ENCODE assay signal across 11 cellular contexts in the genomic region with DNA sequence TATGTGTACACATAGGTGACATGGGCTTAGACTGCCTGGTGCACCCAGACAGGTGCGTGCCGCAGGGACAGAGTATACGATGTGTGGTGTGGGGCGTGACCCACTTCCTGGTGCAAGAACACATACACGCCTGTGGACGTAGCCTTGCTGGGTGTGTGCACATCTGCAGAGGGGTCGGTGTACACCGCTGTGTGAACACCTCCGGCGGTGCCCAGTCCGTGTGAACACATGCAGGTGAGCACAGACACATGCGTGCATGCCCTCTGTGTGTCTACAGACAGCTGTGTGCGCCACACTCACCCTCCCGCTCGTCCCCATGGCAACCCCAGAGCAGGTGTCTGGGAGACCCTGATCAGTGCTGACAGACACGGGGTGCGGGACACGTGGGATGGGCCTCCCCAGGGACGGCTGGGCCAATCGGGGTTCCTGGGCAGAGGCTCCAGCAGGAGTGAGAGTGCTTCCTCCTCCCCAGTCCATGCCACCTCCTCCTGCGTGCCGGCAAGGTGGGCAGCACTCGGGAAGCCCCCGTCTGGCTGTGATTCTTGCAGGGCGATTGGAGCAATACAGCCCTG. TPM values are rescaled to one million over a fixed set of nuclear protein-coding genes. Genes with fewer than 3 reads are reported as not detected.
DNase-seq lines count a peak whose midpoint lies in the region; ATAC-seq, FAIRE-seq and TF ChIP-seq lines count a peak whose summit lies in the region.
"Had no signal": no experiment of that assay in that cellular context is flagged by ENCODE, and none has a peak within 500 bp of the region (broad histone marks: within the 10 kb centered on the region; RNA-seq: fewer than 3 reads in every experiment).

No MANE protein-coding gene starts in this region.

- no peaks in the 10 kb centered on the region for H3K9me3 ChIP-seq in pancreas

- TF ChIP-seq CTCF in coronary artery (IDR thresholded peaks at IDR 0.05) (no peak), pancreas (IDR thresholded peaks at IDR 0.05) (no peak), progenitor cell of endocrine pancreas (IDR thresholded peaks at IDR 0.05; ENCODE audit: unreplicated experiment) (no peak)

- H3K27ac ChIP-seq in coronary artery (no peak overlapping the region), pancreas (no peak overlapping the region)
- H3K27ac ChIP-seq: 22Rv1 had no signal

- no peaks in the 10 kb centered on the region for H3K27me3 ChIP-seq in pancreas

- 43 to 46% methylated on average over 25 of the region's 25 CpGs for WGBS in pancreas, 2 donors

- intact Hi-C loops in pancreas (cut with DNase I) = no loop called here

- H3K4me1 Mint-ChIP-seq in progenitor cell of endocrine pancreas (ENCODE audit: low read depth) = no peaks in the 10 kb centered on the region

- H3K4me3 Mint-ChIP-seq in progenitor cell of endocrine pancreas (ENCODE audit: low read depth) = no peak overlapping the region

- H3K4me3 ChIP-seq in coronary artery = no peak overlapping the region
- H3K4me3 ChIP-seq in pancreas = no peak overlapping the region

- DNase-seq in DMS153 (lab: John Stamatoyannopoulos, UW) = peak; percentile 14
- no peak for DNase-seq in DMS153 treated with DMSO at 0.1 percent for 48 hours (lab: John Stamatoyannopoulos, UW; ENCODE audit: unreplicated experiment)
- peak; percentile 54 for DNase-seq in NCI-H1092 treated with DMSO at 0.1 percent for 48 hours (lab: John Stamatoyannopoulos, UW)
- DNase-seq in coronary artery (ENCODE audit: low spot score) = peak; percentile 43
- DNase-seq in pancreas = peak in 4 of 6 donors; percentile 11 to 67 (median 36)
- DNase-seq in progenitor cell of endocrine pancreas (ENCODE audit: low spot score, unreplicated experiment) = no peak
- DNase-seq in NK-92 (lab: John Stamatoyannopoulos, UW; ENCODE audit: unreplicated experiment) = no peak
- DNase-seq: cerebellar nuclear complex, GF-D8 had no signal

- peak in 1 of 4 donors; percentile 4 for ATAC-seq in pancreas
- ATAC-seq in HG03175 (IDR thresholded peaks at IDR 0.05; ENCODE audit: unreplicated experiment) = no peak

- peaks cover 3% of the 10 kb centered on the region for H3K9me3 Mint-ChIP-seq in progenitor cell of endocrine pancreas (ENCODE audit: low read depth)

- H3K27me3 Mint-ChIP-seq in progenitor cell of endocrine pancreas = no peaks in the 10 kb centered on the region

- H3K36me3 ChIP-seq in pancreas = no peaks in the 10 kb centered on the region

- H3K4me1 ChIP-seq in pancreas = peaks cover 0 to 8% (median 0%) of the 10 kb centered on the region in 3 donors

- FAIRE-seq in pancreas (lab: Jason Lieb, UNC) = no peak

- no peak overlapping the region for H3K27ac Mint-ChIP-seq in progenitor cell of endocrine pancreas

- H3K36me3 Mint-ChIP-seq in progenitor cell of endocrine pancreas (ENCODE audit: insufficient read depth) = peaks cover 5% of the 10 kb centered on the region

RNA-seq across cellular contexts. Expression of a gene that starts 23.4 kb away (rescaled TPM):
- under 1 TPM; 0.20 to 0.94 (median 0.73) TPM for total RNA-seq in pancreas
- under 1 TPM; 0.53 to 0.82 TPM for polyA plus RNA-seq in pancreas
- total RNA-seq in progenitor cell of endocrine pancreas = 12.3 and 12.9 TPM in 2 replicates

Comparison
In these comparisons a context has a peak if more than half of its experiments do, and no peak if none do; other contexts are left out.
1. DNase-seq: peak in DMS153 (single experiment), NCI-H1092 treated with DMSO at 0.1 percent for 48 hours (single experiment), coronary artery (single experiment) and pancreas (4 of 6); none in DMS153 treated with DMSO at 0.1 percent for 48 hours (single experiment), progenitor cell of endocrine pancreas (single experiment) and NK-92 (single experiment).